Comparison of ENCODE assay signal across 1 cellular context in genomic region chr11:452916-453527, GRCh38.
TF ChIP-seq lines count a peak whose summit lies in the region.

No MANE protein-coding gene starts in this region.

TF ChIP-seq in K562, 482 proteins besides CTCF, POLR2A, EP300 and RAD21:
- TF ChIP-seq HMG20B (CRISPR knock-in tag; IDR thresholded peaks at IDR 0.05), result no peak
- TF ChIP-seq RFX5 (IDR thresholded peaks at IDR 0.05; ENCODE audit: low read depth, low read length), result no peak
- TF ChIP-seq ETV1 (tag; conservative IDR thresholded peaks at IDR 0.05; ENCODE audit: low read depth), result no peak
- no peak for TF ChIP-seq HNRNPK (IDR thresholded peaks at IDR 0.05; ENCODE audit: low read depth, low read length, poor library complexity, severe bottlenecking)
- no peak for TF ChIP-seq CLOCK (CRISPR knock-in tag; IDR thresholded peaks at IDR 0.05; ENCODE audit: borderline replicate concordance)
- no peak for TF ChIP-seq POLR2H (tag; IDR thresholded peaks at IDR 0.05; ENCODE audit: low read depth)
- TF ChIP-seq MCM3 (IDR thresholded peaks at IDR 0.05), result no peak
- TF ChIP-seq STAT5A (IDR thresholded peaks at IDR 0.05; ENCODE audit: borderline replicate concordance, low read length), result no peak
- no peak for TF ChIP-seq TAF15 (IDR thresholded peaks at IDR 0.05; ENCODE audit: low read depth, low read length)
- TF ChIP-seq ZNF449 (CRISPR knock-in tag; IDR thresholded peaks at IDR 0.05), result no peak
- no peak for TF ChIP-seq RBM14 (IDR thresholded peaks at IDR 0.05; ENCODE audit: borderline replicate concordance, insufficient read depth, low read depth, low read length)
- no peak for TF ChIP-seq TAF9B (IDR thresholded peaks at IDR 0.05; ENCODE audit: partially characterized antibody)
- no peak for TF ChIP-seq HDAC1 (IDR thresholded peaks at IDR 0.05)
- TF ChIP-seq TCF15 (CRISPR knock-in tag; IDR thresholded peaks at IDR 0.05), result no peak
- no peak for TF ChIP-seq EWSR1 (IDR thresholded peaks at IDR 0.05; ENCODE audit: borderline replicate concordance, low read depth, partially characterized antibody)
